In genomic region chr10:89644967-89645741, GRCh38 we compare ENCODE assay signal across 1 cellular context.
A peak's percentile ranks its signal among the peaks of the same experiment; 100 is the strongest.
TF ChIP-seq lines count a peak whose summit lies in the region.

PANK1 (minus strand) TSS chr10:89645242; CDS start chr10:89644891, 351 bp downstream.

TF ChIP-seq in HepG2, 621 proteins besides CTCF, POLR2A, EP300 and RAD21 (continued from another document and continues in another):
- TF ChIP-seq CSRNP1 (CRISPR knock-in tag; IDR thresholded peaks at IDR 0.05) (no peak), MAZ (IDR thresholded peaks at IDR 0.05; ENCODE audit: borderline replicate concordance, low read depth, low read length) (no peak), MAZ (CRISPR knock-in tag; IDR thresholded peaks at IDR 0.05; ENCODE audit: low read depth) (peak; percentile 72), FOXK2 (IDR thresholded peaks at IDR 0.05) (no peak), ZNF792 (CRISPR knock-in tag; IDR thresholded peaks at IDR 0.05) (no peak), CERS6 (CRISPR knock-in tag; IDR thresholded peaks at IDR 0.05) (no peak), ZNF720 (CRISPR knock-in tag; IDR thresholded peaks at IDR 0.05) (no peak), IRF2 (CRISPR knock-in tag; IDR thresholded peaks at IDR 0.05) (no peak), BHLHE40 (IDR thresholded peaks at IDR 0.05; ENCODE audit: low read length) (0 out of 2 replicates have a peak, but pooled peaks have one; percentile 5), ZBTB7B (CRISPR knock-in tag; IDR thresholded peaks at IDR 0.05) (no peak; the same call in 1 of the 2 replicates), MXI1 (IDR thresholded peaks at IDR 0.05; ENCODE audit: borderline replicate concordance, low read depth, low read length) (peak; percentile 19; the same call in 1 of the 3 replicates), TBP (CRISPR knock-in tag; IDR thresholded peaks at IDR 0.05) (no peak), NRL (CRISPR knock-in tag; IDR thresholded peaks at IDR 0.05; ENCODE audit: borderline replicate concordance) (no peak), MIER2 (CRISPR knock-in tag; IDR thresholded peaks at IDR 0.05) (no peak), KDM6A (CRISPR knock-in tag; IDR thresholded peaks at IDR 0.05; ENCODE audit: low read depth) (no peak), MBNL3 (CRISPR knock-in tag; conservative IDR thresholded peaks at IDR 0.05) (no peak), ZFP82 (CRISPR knock-in tag; IDR thresholded peaks at IDR 0.05; ENCODE audit: borderline replicate concordance) (0 out of 2 replicates have a peak, but pooled peaks have one; percentile 13), ZFP36L1 (CRISPR knock-in tag; IDR thresholded peaks at IDR 0.05) (no peak), ERF (CRISPR knock-in tag; IDR thresholded peaks at IDR 0.05) (no peak), ZNF788 (CRISPR knock-in tag; IDR thresholded peaks at IDR 0.05; ENCODE audit: borderline replicate concordance) (peak; percentile 81; the same call in 1 of the 2 replicates), PRPF4 (IDR thresholded peaks at IDR 0.05; ENCODE audit: low read depth, low read length, poor library complexity, severe bottlenecking) (no peak), FOSL1 (CRISPR knock-in tag; IDR thresholded peaks at IDR 0.05; ENCODE audit: borderline replicate concordance) (no peak), PBX3 (CRISPR knock-in tag; IDR thresholded peaks at IDR 0.05; ENCODE audit: borderline replicate concordance) (no peak), ATM (IDR thresholded peaks at IDR 0.05; ENCODE audit: borderline replicate concordance) (no peak), PCBP1 (IDR thresholded peaks at IDR 0.05; ENCODE audit: borderline replicate concordance, low read depth, low read length) (no peak), CBFB (CRISPR knock-in tag; IDR thresholded peaks at IDR 0.05) (no peak), ZNF619 (CRISPR knock-in tag; IDR thresholded peaks at IDR 0.05) (no peak; the same call in 1 of the 2 replicates), BRF2 (CRISPR knock-in tag; IDR thresholded peaks at IDR 0.05) (no peak), TEAD2 (CRISPR knock-in tag; IDR thresholded peaks at IDR 0.05) (no peak), BATF2 (CRISPR knock-in tag; IDR thresholded peaks at IDR 0.05) (no peak), HNRNPH1 (optimal IDR thresholded peaks at IDR 0.05; ENCODE audit: low read depth, low read length) (no peak), ZNF646 (CRISPR knock-in tag; IDR thresholded peaks at IDR 0.05) (no peak), SMYD3 (CRISPR knock-in tag; IDR thresholded peaks at IDR 0.05) (no peak), POLR2AphosphoS2 (IDR thresholded peaks at IDR 0.05; ENCODE audit: low read depth, low read length) (no peak), GPN1 (CRISPR knock-in tag; IDR thresholded peaks at IDR 0.05; ENCODE audit: borderline replicate concordance) (no peak), ZFAT (CRISPR knock-in tag; conservative IDR thresholded peaks at IDR 0.05) (no peak), ZNF629 (CRISPR knock-in tag; conservative IDR thresholded peaks at IDR 0.05) (no peak), ZNF180 (CRISPR knock-in tag; IDR thresholded peaks at IDR 0.05; ENCODE audit: borderline replicate concordance, low read depth) (no peak), RBM22 (optimal IDR thresholded peaks at IDR 0.05; ENCODE audit: low read length) (peak; percentile 85), HOXD1 (CRISPR knock-in tag; IDR thresholded peaks at IDR 0.05) (no peak), CCDC6 (CRISPR knock-in tag; IDR thresholded peaks at IDR 0.05) (peak; percentile 33; the same call in 1 of the 2 replicates), ETV6 (CRISPR knock-in tag; conservative IDR thresholded peaks at IDR 0.05) (no peak), HDAC2 (CRISPR knock-in tag; IDR thresholded peaks at IDR 0.05) (no peak; the same call in 1 of the 2 replicates), E2F5 (CRISPR knock-in tag; conservative IDR thresholded peaks at IDR 0.05) (no peak; the same call in 1 of the 2 replicates), ZNF589 (CRISPR knock-in tag; conservative IDR thresholded peaks at IDR 0.05) (peak; percentile 80; the same call in 1 of the 2 replicates), RNF219 (CRISPR knock-in tag; IDR thresholded peaks at IDR 0.05) (no peak), RBM39 (IDR thresholded peaks at IDR 0.05; ENCODE audit: low read depth, low read length, poor library complexity, severe bottlenecking) (no peak), ZNF512 (CRISPR knock-in tag; IDR thresholded peaks at IDR 0.05) (no peak), ARNT (IDR thresholded peaks at IDR 0.05) (no peak), ZNF672 (CRISPR knock-in tag; IDR thresholded peaks at IDR 0.05) (no peak; the same call in 1 of the 2 replicates), ZFP1 (CRISPR knock-in tag; IDR thresholded peaks at IDR 0.05) (no peak), ZNF562 (CRISPR knock-in tag; IDR thresholded peaks at IDR 0.05; ENCODE audit: borderline replicate concordance) (peak; percentile 49; the same call in 1 of the 2 replicates), ZC3H4 (CRISPR knock-in tag; IDR thresholded peaks at IDR 0.05; ENCODE audit: borderline replicate concordance) (peak; percentile 93)
